ENCODE assay signal across 18 cellular contexts in the genomic region with DNA sequence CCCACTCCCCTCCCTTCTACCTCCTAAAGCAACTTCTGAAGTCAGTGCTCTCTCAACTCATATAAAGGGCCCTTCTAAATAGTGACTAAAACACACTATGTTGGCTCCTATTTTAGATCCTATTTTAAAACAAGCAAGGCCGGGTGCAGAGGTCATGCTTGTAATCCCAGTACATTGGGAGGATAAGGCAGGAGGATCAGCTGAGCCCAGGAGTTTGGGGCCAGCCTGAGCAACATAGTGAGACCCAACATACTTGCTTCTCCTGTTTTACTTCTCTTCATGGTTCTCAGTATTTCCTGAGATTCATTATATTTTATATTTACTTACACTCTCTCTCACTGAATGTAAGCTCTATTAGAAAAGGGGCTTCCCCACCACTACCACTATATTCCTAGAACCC. TPM values are rescaled to one million over a fixed set of nuclear protein-coding genes. Genes with fewer than 3 reads are reported as not detected.
DNase-seq lines count a peak whose midpoint lies in the region; ATAC-seq, FAIRE-seq and TF ChIP-seq lines count a peak whose summit lies in the region.
"Had no signal": no experiment of that assay in that cellular context is flagged by ENCODE, and none has a peak within 500 bp of the region (broad histone marks: within the 10 kb centered on the region; RNA-seq: fewer than 3 reads in every experiment).

No MANE protein-coding gene starts in this region.

- TF ChIP-seq CTCF in HepG2 (CRISPR knock-in tag; IDR thresholded peaks at IDR 0.05) (no peak), right lobe of liver (IDR thresholded peaks at IDR 0.05) (no peak), mammary epithelial cell (conservative IDR thresholded peaks at IDR 0.05 in 1 of 2, IDR thresholded peaks at IDR 0.05 in 1 of 2; ENCODE audit: extremely low read depth in 1 of 2, insufficient read depth in 1 of 2, low read depth in 1 of 2, low read length in 2 of 2) (no peak), keratinocyte (optimal IDR thresholded peaks at IDR 0.05 in 1 of 3, IDR thresholded peaks at IDR 0.05 in 1 of 3, conservative IDR thresholded peaks at IDR 0.05 in 1 of 3; ENCODE audit: extremely low read depth in 1 of 3, insufficient read depth in 2 of 3, low read length in 3 of 3) (no peak)

- FAIRE-seq in HepG2 (lab: Jason Lieb, UNC): no peak
- no peak for FAIRE-seq in keratinocyte (lab: Jason Lieb, UNC)
- FAIRE-seq: A549, GM19239 had no signal

- DNase-seq in HepG2 (ENCODE audit: low spot score) (no peak), right lobe of liver (no peak), mammary epithelial cell (no peak), keratinocyte (ENCODE audit: low read depth, low spot score) (no peak), germinal center (ENCODE audit: low spot score) (no peak)
- DNase-seq in activated CD4-positive, alpha-beta memory T cell treated with anti-CD3 and anti-CD28 coated beads, Interleukin-2, amount 10 ng/mL, durations not matched to agents 7 days and 5 days: no peak
- DNase-seq: DMS79 treated with DMSO at 0.1 percent for 48 hours, Karpas-422, NCI-H1105 treated with DMSO at 0.1 percent for 48 hours, NCI-H1930, NCI-H2171, NCI-H774, SHP77 had no signal

- no peak overlapping the region for H3K27ac Mint-ChIP-seq in activated CD4-positive, alpha-beta memory T cell treated with anti-CD3 and anti-CD28 coated beads, Interleukin-2, amount 10 ng/mL, durations not matched to agents 7 days and 5 days

- H3K9me1 ChIP-seq in keratinocyte (ENCODE audit: control insufficient read depth, extremely low read depth, insufficient read depth, low read length): no peaks in the 10 kb centered on the region

- H3K79me2 ChIP-seq in HepG2 (ENCODE audit: insufficient read depth, low read length) (peaks cover 51% of the 10 kb centered on the region), mammary epithelial cell (ENCODE audit: insufficient read depth, low read length) (peaks cover 95% of the 10 kb centered on the region), keratinocyte (ENCODE audit: control insufficient read depth, insufficient read depth, low read length) (peaks cover 73% of the 10 kb centered on the region)

- no peak overlapping the region for H3K9ac ChIP-seq in HepG2 (ENCODE audit: insufficient read depth, low read depth, low read length)
- peak overlapping the region; percentile 43 for H3K9ac ChIP-seq in mammary epithelial cell (ENCODE audit: insufficient read depth, low read length)
- H3K9ac ChIP-seq in keratinocyte (ENCODE audit: control insufficient read depth, extremely low read depth, insufficient read depth, low read length): peak overlapping the region; percentile 41

- TF ChIP-seq RAD21 in HepG2 (CRISPR knock-in tag; IDR thresholded peaks at IDR 0.05): no peak

- H3K27me3 Mint-ChIP-seq in activated CD4-positive, alpha-beta memory T cell treated with anti-CD3 and anti-CD28 coated beads, Interleukin-2, amount 10 ng/mL, durations not matched to agents 7 days and 5 days: no peaks in the 10 kb centered on the region

- POLR2A ChIA-PET in HepG2 (lab: Yijun Ruan, JAX): no interaction called here
- POLR2A ChIA-PET in activated CD4-positive, alpha-beta memory T cell treated with anti-CD3 and anti-CD28 coated beads, Interleukin-2, amount 10 ng/mL, durations not matched to agents 7 days and 5 days (lab: Charles Lee): interaction anchor here (1.0 kb wide), 1 partner anchor 26 kb away, joined by 3 read pairs; no protein-coding TSS in a partner anchor

- H4K20me1 ChIP-seq in HepG2 (ENCODE audit: insufficient read depth, low read length): no peaks in the 10 kb centered on the region
- H4K20me1 ChIP-seq in mammary epithelial cell (ENCODE audit: insufficient read depth, low read length): no peaks in the 10 kb centered on the region
- H4K20me1 ChIP-seq in keratinocyte (ENCODE audit: control insufficient read depth, extremely low read depth, insufficient read depth, low read length): no peaks in the 10 kb centered on the region

- intact Hi-C loops in HepG2 (cut with micrococcal nuclease; ENCODE audit: unreplicated experiment) (no loop called here), right lobe of liver (cut with DNase I) (no loop called here), mammary epithelial cell (cut with micrococcal nuclease) (loop anchor here (2.0 kb wide), 2 partner anchors 25 to 43 kb away; partner anchors contain the start of gene LUZP1)

- H3K4me3 ChIP-seq in HepG2 (replicated peaks in 1 of 3; ENCODE audit: insufficient read depth in 1 of 3, low read depth in 2 of 3, low read length in 3 of 3): no peak overlapping the region
- H3K4me3 ChIP-seq in right lobe of liver: no peak overlapping the region
- peak overlapping the region in 2 of 3 experiments; percentile 3 to 8 for H3K4me3 ChIP-seq in mammary epithelial cell (replicated peaks in 1 of 3; ENCODE audit: insufficient read depth in 1 of 3, low read depth in 2 of 3, low read length in 3 of 3)
- H3K4me3 ChIP-seq in keratinocyte (ENCODE audit: control insufficient read depth in 2 of 3, extremely low read depth in 1 of 3, insufficient read depth in 2 of 3, low read depth in 1 of 3, low read length in 3 of 3): peak overlapping the region; percentile 12 to 58 (median 34)
- H3K4me3 ChIP-seq: A549, PC-9 had no signal

- no TSS peak for BruUV-seq in HepG2 (replicated peaks; lab: Mats Ljungman, UMichigan)
- BruUV-seq in mammary epithelial cell (replicated peaks; lab: Mats Ljungman, UMichigan): no TSS peak

- ATAC-seq in HepG2: peak; percentile 60; the same call in 2 of the 3 replicates
- no peak for ATAC-seq in right lobe of liver
- no peak for ATAC-seq in GM21528 (IDR thresholded peaks at IDR 0.05; ENCODE audit: low FRiP score, unreplicated experiment)
- ATAC-seq in GM18873 (IDR thresholded peaks at IDR 0.05; ENCODE audit: low FRiP score, unreplicated experiment): no peak

- in situ Hi-C loops in HepG2 (cut with HindIII; ENCODE audit: extremely low pct_ligation_motif_present, low pct_unique_long_range_greater_than_20kb): no loop called here
- in situ Hi-C loops in mammary epithelial cell (cut with MboI; ENCODE audit: low sequenced_read_pairs in 2 of 2): no loop called here

- H3K36me3 Mint-ChIP-seq in activated CD4-positive, alpha-beta memory T cell treated with anti-CD3 and anti-CD28 coated beads, Interleukin-2, amount 10 ng/mL, durations not matched to agents 7 days and 5 days (ENCODE audit: low read depth): peaks cover 1% of the 10 kb centered on the region

- H3K4me1 ChIP-seq in HepG2 (ENCODE audit: insufficient read depth, low read length) (peaks cover 56% of the 10 kb centered on the region), right lobe of liver (peaks cover 0 to 13% (median 0%) of the 10 kb centered on the region in 4 donors), mammary epithelial cell (ENCODE audit: insufficient read depth, low read length) (peaks cover 56% of the 10 kb centered on the region), keratinocyte (ENCODE audit: control insufficient read depth, extremely low read depth, insufficient read depth, low read length) (peaks cover 83% of the 10 kb centered on the region)

- H3K27ac ChIP-seq in HepG2 (ENCODE audit: extremely low read length, insufficient read depth, low read length): peak overlapping the region; percentile 5
- no peak overlapping the region for H3K27ac ChIP-seq in right lobe of liver
- H3K27ac ChIP-seq in mammary epithelial cell (ENCODE audit: insufficient read depth, low read depth, low read length): peak overlapping the region; percentile 68
- H3K27ac ChIP-seq in keratinocyte (ENCODE audit: control insufficient read depth, insufficient read depth, low read length): peak overlapping the region; percentile 82
- H3K27ac ChIP-seq: PC-9 had no signal

- H3K4me3 Mint-ChIP-seq in activated CD4-positive, alpha-beta memory T cell treated with anti-CD3 and anti-CD28 coated beads, Interleukin-2, amount 10 ng/mL, durations not matched to agents 7 days and 5 days: no peak overlapping the region

- WGBS in HepG2 (ENCODE audit: low lambda C conversion rate): 17% methylated on average over 1 of the region's 1 CpG
- WGBS in right lobe of liver (ENCODE audit: insufficient coverage, low coverage, low lambda C conversion rate, missing lambda C conversion rate): 0% methylated on average over 1 of the region's 1 CpG
- 95% methylated on average over 1 of the region's 1 CpG for WGBS in mammary epithelial cell (ENCODE audit: low coverage, missing lambda C conversion rate)

- H3K4me1 Mint-ChIP-seq in activated CD4-positive, alpha-beta memory T cell treated with anti-CD3 and anti-CD28 coated beads, Interleukin-2, amount 10 ng/mL, durations not matched to agents 7 days and 5 days: peaks cover 28% of the 10 kb centered on the region

- CTCF ChIA-PET in HepG2 (lab: Yijun Ruan, JAX; ENCODE audit: low intra/inter-chr PET ratio, low total read pairs) (no interaction called here), mammary epithelial cell (lab: Charles Lee; ENCODE audit: low non-redundant PET) (interaction anchor here (0.8 kb wide), 1 partner anchor 59 kb away, joined by 5 read pairs; no protein-coding TSS in a partner anchor)
- CTCF ChIA-PET in activated CD4-positive, alpha-beta memory T cell treated with anti-CD3 and anti-CD28 coated beads, Interleukin-2, amount 10 ng/mL, durations not matched to agents 7 days and 5 days (lab: Charles Lee): interaction anchor here (1.1 kb wide), 1 partner anchor 58 kb away, joined by 4 read pairs; no protein-coding TSS in a partner anchor

- TF ChIP-seq POLR2A in HepG2 (IDR thresholded peaks at IDR 0.05; ENCODE audit: insufficient read depth in 1 of 2, low read depth in 2 of 2, low read length in 2 of 2) (no peak), right lobe of liver (IDR thresholded peaks at IDR 0.05) (no peak)

- dilution Hi-C loops in mammary epithelial cell (cut with HindIII; ENCODE audit: low sequenced_read_pairs): no loop called here
- dilution Hi-C loops in keratinocyte (cut with MboI; ENCODE audit: extremely low pct_ligation_motif_present, low sequenced_read_pairs): no loop called here

- no peaks in the 10 kb centered on the region for H3K27me3 ChIP-seq in HepG2 (ENCODE audit: control insufficient read depth in 1 of 2, insufficient read depth in 2 of 2, low read length in 2 of 2)
- H3K27me3 ChIP-seq in right lobe of liver: no peaks in the 10 kb centered on the region
- no peaks in the 10 kb centered on the region for H3K27me3 ChIP-seq in mammary epithelial cell (ENCODE audit: insufficient read depth, low read length)
- no peaks in the 10 kb centered on the region for H3K27me3 ChIP-seq in keratinocyte (ENCODE audit: control insufficient read depth, extremely low read depth, insufficient read depth, low read length)

- TF ChIP-seq EP300 in HepG2 (IDR thresholded peaks at IDR 0.05; ENCODE audit: low read depth in 2 of 2, low read length in 2 of 2): no peak
- no peak for TF ChIP-seq EP300 in HepG2 (CRISPR knock-in tag; IDR thresholded peaks at IDR 0.05; ENCODE audit: borderline replicate concordance)

- no peaks in the 10 kb centered on the region for H3K9me3 Mint-ChIP-seq in activated CD4-positive, alpha-beta memory T cell treated with anti-CD3 and anti-CD28 coated beads, Interleukin-2, amount 10 ng/mL, durations not matched to agents 7 days and 5 days

- H3K36me3 ChIP-seq in HepG2 (replicated peaks in 1 of 2; ENCODE audit: control insufficient read depth in 1 of 2, insufficient read depth in 2 of 2, low read length in 2 of 2) (no peaks in the 10 kb centered on the region), right lobe of liver (no peaks in the 10 kb centered on the region), mammary epithelial cell (ENCODE audit: insufficient read depth, low read length) (no peaks in the 10 kb centered on the region), keratinocyte (ENCODE audit: control insufficient read depth in 2 of 2, extremely low read depth in 1 of 2, insufficient read depth in 2 of 2, low read length in 2 of 2) (peaks cover 0 to 2% of the 10 kb centered on the region in 2 experiments)

- H3K9me3 ChIP-seq in HepG2 (ENCODE audit: low read length) (no peaks in the 10 kb centered on the region), right lobe of liver (no peaks in the 10 kb centered on the region), mammary epithelial cell (replicated peaks; ENCODE audit: insufficient read depth, low read length) (no peaks in the 10 kb centered on the region), keratinocyte (ENCODE audit: control insufficient read depth, low read depth, low read length) (no peaks in the 10 kb centered on the region)
- H3K9me3 ChIP-seq: A549 had no signal

- H3K4me2 ChIP-seq in HepG2 (ENCODE audit: low read depth, low read length): no peak overlapping the region
- H3K4me2 ChIP-seq in mammary epithelial cell (ENCODE audit: insufficient read depth, low read depth, low read length): peak overlapping the region; percentile 67
- peak overlapping the region; percentile 87 for H3K4me2 ChIP-seq in keratinocyte (ENCODE audit: control insufficient read depth, extremely low read depth, insufficient read depth, low read depth, low read length)

- no peak overlapping the region for H2AFZ ChIP-seq in HepG2 (ENCODE audit: low read length)
- no peak overlapping the region for H2AFZ ChIP-seq in mammary epithelial cell (ENCODE audit: low read depth, low read length)
- H2AFZ ChIP-seq in keratinocyte (ENCODE audit: control insufficient read depth, low read length): no peak overlapping the region
- H2AFZ ChIP-seq: PC-9 had no signal

RNA-seq across cellular contexts. Expression of gene LUZP1, which starts 42.5 kb away (rescaled TPM):
- total RNA-seq in HepG2 (2016; rRNA removed; fragmentation: Illumina TruSeq; extraction: Trizol) (12.7 and 21.5 TPM in 2 replicates), right lobe of liver (1 to 10 TPM; 4.1 to 8.0 (median 6.1) TPM), mammary epithelial cell (10 to 100 TPM; 55.2 to 83.2 TPM)
- 0.88 and 0.91 TPM in 2 replicates for total RNA-seq in HepG2 (2016; cell fraction: cytosol; rRNA removed; fragmentation: Illumina TruSeq; extraction: Trizol; ENCODE audit: low read depth)
- 12.1 and 20.0 TPM in 2 replicates for total RNA-seq in HepG2 (2016; cell fraction: insoluble cytoplasmic fraction; rRNA removed; fragmentation: Illumina TruSeq; extraction: Trizol)
- total RNA-seq in HepG2 (2016; cell fraction: membrane; rRNA removed; fragmentation: Illumina TruSeq; extraction: Trizol): 3.4 and 4.5 TPM in 2 replicates
- total RNA-seq in HepG2 (2016; cell fraction: nucleus; rRNA removed; fragmentation: Illumina TruSeq; extraction: Trizol): 14.6 and 16.0 TPM in 2 replicates
- polyA plus RNA-seq in HepG2 (2011; rRNA removed) (6.9 and 7.2 TPM in 2 replicates), mammary epithelial cell (30.1 TPM), keratinocyte (46.1 to 52.8 TPM (median 52.5 TPM) in 3 replicates)
- polyA plus RNA-seq in HepG2 (2011; cell fraction: cytosol; rRNA removed): 4.6 and 5.4 TPM in 2 replicates
- 10.9 and 11.8 TPM in 2 replicates for polyA plus RNA-seq in HepG2 (2011; cell fraction: nucleus; rRNA removed)
- polyA plus RNA-seq in HepG2 (2012): 8.0 and 9.5 TPM in 2 replicates
- 0.23 and 0.26 TPM in 2 replicates for polyA plus RNA-seq in HepG2 (2016; cell fraction: cytosol; fragmentation: Illumina TruSeq; extraction: Trizol; ENCODE audit: low read depth)
- polyA plus RNA-seq in HepG2 (2016; cell fraction: insoluble cytoplasmic fraction; fragmentation: Illumina TruSeq; extraction: Trizol; ENCODE audit: low read depth): 8.6 and 8.9 TPM in 2 replicates
- 0.73 and 0.81 TPM in 2 replicates for polyA plus RNA-seq in HepG2 (2016; cell fraction: membrane; fragmentation: Illumina TruSeq; extraction: Trizol; ENCODE audit: low read depth)
- polyA plus RNA-seq in HepG2 (2016; cell fraction: nucleus; fragmentation: Illumina TruSeq; extraction: Trizol; ENCODE audit: insufficient read depth, low read depth): 11.6 and 14.4 TPM in 2 replicates
- polyA minus RNA-seq in HepG2 (2011; rRNA and poly(A)+ RNA removed; ENCODE audit: low replicate concordance): 19.5 and 28.3 TPM in 2 replicates
- 10.6 and 12.2 TPM in 2 replicates for polyA minus RNA-seq in HepG2 (2011; cell fraction: cytosol; rRNA and poly(A)+ RNA removed)
- 25.2 and 28.5 TPM in 2 replicates for polyA minus RNA-seq in HepG2 (2011; cell fraction: nucleus; rRNA and poly(A)+ RNA removed)
- polyA minus RNA-seq in mammary epithelial cell (80.3 TPM), keratinocyte (65.4 to 110 TPM (median 99.0 TPM) in 3 replicates)
- polyA plus RNA-seq in keratinocyte (2011; ENCODE audit: low read depth): 102 TPM
- 31.4 and 40.6 TPM in 2 replicates for polyA plus RNA-seq in keratinocyte (2011; cell fraction: cytosol; rRNA removed)
- polyA plus RNA-seq in keratinocyte (2011; cell fraction: nucleus; rRNA removed): 68.2 and 75.7 TPM in 2 replicates
- polyA plus RNA-seq in keratinocyte (2012; ENCODE audit: low replicate concordance): 18.8 and 46.9 TPM in 2 replicates
- 59.9 TPM for polyA minus RNA-seq in keratinocyte (2011; cell fraction: cytosol; rRNA and poly(A)+ RNA removed)
- 89.4 and 161 TPM in 2 replicates for polyA minus RNA-seq in keratinocyte (2011; cell fraction: nucleus; rRNA and poly(A)+ RNA removed)
- total RNA-seq in activated CD4-positive, alpha-beta memory T cell treated with anti-CD3 and anti-CD28 coated beads, Interleukin-2, amount 10 ng/mL, durations not matched to agents 7 days and 5 days: 10 to 100 TPM; 19.4 to 21.8 TPM

Comparison
In these comparisons a context has a peak if more than half of its experiments do, and no peak if none do; other contexts are left out.
1. H3K27ac ChIP-seq: peak in HepG2 (single experiment), mammary epithelial cell (single experiment) and keratinocyte (single experiment); none in right lobe of liver (0 of 3).
2. H3K4me3 ChIP-seq: peak in mammary epithelial cell (2 of 3) and keratinocyte (3 of 3); none in HepG2 (0 of 3) and right lobe of liver (0 of 3).